In the genomic region with DNA sequence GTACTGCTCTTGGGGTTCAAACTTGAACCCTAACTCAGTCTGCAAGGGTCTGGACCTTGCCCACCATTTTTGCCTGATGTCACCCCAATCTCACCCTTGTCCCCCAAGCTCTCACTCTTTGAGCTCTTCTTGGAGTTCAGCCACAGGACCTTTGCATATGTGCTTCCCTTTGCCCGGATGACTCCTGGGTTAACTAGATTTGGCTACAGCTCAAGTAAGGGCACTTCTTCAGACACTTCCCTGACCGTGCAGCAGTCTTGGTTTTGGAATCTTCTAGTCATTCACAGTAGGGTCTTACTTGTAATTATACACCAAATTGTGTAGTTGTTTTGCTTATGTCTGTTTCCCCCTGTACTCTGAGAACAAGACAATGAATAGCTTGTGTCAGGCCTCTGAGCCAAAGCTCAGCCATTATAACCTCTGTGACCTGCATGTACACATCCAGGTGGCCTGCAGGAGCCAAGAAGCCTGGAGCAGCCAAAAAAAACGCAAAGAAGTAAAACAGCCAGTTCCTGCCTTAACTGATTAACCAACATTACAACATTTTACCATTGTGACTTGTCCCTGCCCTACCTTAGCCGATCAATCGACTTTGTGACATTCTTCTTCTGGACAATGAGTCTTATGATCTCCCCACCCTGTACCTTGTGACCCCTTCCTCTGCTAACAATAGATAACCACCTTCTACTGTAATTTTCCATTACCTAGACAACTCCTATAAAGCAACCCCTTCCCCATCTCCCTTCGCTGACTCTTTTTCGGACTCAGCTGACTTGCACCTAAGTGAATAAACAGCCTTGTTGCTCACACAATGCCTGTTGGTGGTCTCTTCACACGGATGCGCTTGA, we compare ENCODE assay signal across 1 cellular context.
A peak's percentile ranks its signal among the peaks of the same experiment; 100 is the strongest.
TF ChIP-seq lines count a peak whose summit lies in the region.

No MANE protein-coding gene starts in this region.

TF ChIP-seq in HepG2, 621 proteins besides CTCF, POLR2A, EP300 and RAD21 (continued from another document and continues in another):
- TF ChIP-seq HNF4G (IDR thresholded peaks at IDR 0.05; ENCODE audit: borderline replicate concordance, low read depth, low read length), result peak; percentile 14; the same call in 1 of the 2 replicates
- no peak for TF ChIP-seq HNF4G (CRISPR knock-in tag; IDR thresholded peaks at IDR 0.05; ENCODE audit: borderline replicate concordance, low read depth)
- TF ChIP-seq MLLT10 (CRISPR knock-in tag; IDR thresholded peaks at IDR 0.05), result no peak
- no peak for TF ChIP-seq MTA1 (CRISPR knock-in tag; IDR thresholded peaks at IDR 0.05; ENCODE audit: borderline replicate concordance)
- TF ChIP-seq TBX2 (CRISPR knock-in tag; IDR thresholded peaks at IDR 0.05; ENCODE audit: borderline replicate concordance), result no peak
- TF ChIP-seq, protein P1, sequence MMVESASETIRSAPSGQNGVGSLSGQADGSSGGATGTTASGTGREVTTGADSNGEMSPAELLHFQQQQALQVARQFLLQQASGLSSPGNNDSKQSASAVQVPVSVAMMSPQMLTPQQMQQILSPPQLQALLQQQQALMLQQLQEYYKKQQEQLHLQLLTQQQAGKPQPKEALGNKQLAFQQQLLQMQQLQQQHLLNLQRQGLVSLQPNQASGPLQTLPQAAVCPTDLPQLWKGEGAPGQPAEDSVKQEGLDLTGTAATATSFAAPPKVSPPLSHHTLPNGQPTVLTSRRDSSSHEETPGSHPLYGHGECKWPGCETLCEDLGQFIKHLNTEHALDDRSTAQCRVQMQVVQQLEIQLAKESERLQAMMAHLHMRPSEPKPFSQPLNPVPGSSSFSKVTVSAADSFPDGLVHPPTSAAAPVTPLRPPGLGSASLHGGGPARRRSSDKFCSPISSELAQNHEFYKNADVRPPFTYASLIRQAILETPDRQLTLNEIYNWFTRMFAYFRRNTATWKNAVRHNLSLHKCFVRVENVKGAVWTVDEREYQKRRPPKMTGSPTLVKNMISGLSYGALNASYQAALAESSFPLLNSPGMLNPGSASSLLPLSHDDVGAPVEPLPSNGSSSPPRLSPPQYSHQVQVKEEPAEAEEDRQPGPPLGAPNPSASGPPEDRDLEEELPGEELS (CRISPR knock-in tag; IDR thresholded peaks at IDR 0.05), result no peak; the same call in none of the 2 replicates
- TF ChIP-seq ZNF496 (CRISPR knock-in tag; IDR thresholded peaks at IDR 0.05; ENCODE audit: insufficient replicate concordance), result no peak
- TF ChIP-seq ASH2L (IDR thresholded peaks at IDR 0.05; ENCODE audit: insufficient read length, low read depth, low read length), result no peak
- TF ChIP-seq ZNF644 (CRISPR knock-in tag; IDR thresholded peaks at IDR 0.05; ENCODE audit: low read depth), result no peak; the same call in 1 of the 2 replicates
- TF ChIP-seq ZNF260 (CRISPR knock-in tag; IDR thresholded peaks at IDR 0.05; ENCODE audit: borderline replicate concordance, low read depth), result no peak
- TF ChIP-seq ZNF274 (CRISPR knock-in tag; IDR thresholded peaks at IDR 0.05), result no peak
- TF ChIP-seq ZNF652 (CRISPR knock-in tag; IDR thresholded peaks at IDR 0.05; ENCODE audit: borderline replicate concordance, low read depth), result no peak
- TF ChIP-seq, protein P2, sequence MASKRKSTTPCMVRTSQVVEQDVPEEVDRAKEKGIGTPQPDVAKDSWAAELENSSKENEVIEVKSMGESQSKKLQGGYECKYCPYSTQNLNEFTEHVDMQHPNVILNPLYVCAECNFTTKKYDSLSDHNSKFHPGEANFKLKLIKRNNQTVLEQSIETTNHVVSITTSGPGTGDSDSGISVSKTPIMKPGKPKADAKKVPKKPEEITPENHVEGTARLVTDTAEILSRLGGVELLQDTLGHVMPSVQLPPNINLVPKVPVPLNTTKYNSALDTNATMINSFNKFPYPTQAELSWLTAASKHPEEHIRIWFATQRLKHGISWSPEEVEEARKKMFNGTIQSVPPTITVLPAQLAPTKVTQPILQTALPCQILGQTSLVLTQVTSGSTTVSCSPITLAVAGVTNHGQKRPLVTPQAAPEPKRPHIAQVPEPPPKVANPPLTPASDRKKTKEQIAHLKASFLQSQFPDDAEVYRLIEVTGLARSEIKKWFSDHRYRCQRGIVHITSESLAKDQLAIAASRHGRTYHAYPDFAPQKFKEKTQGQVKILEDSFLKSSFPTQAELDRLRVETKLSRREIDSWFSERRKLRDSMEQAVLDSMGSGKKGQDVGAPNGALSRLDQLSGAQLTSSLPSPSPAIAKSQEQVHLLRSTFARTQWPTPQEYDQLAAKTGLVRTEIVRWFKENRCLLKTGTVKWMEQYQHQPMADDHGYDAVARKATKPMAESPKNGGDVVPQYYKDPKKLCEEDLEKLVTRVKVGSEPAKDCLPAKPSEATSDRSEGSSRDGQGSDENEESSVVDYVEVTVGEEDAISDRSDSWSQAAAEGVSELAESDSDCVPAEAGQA (IDR thresholded peaks at IDR 0.05; ENCODE audit: low read depth), result no peak
- TF ChIP-seq, protein P2 (CRISPR knock-in tag; IDR thresholded peaks at IDR 0.05; ENCODE audit: borderline replicate concordance), result no peak
- TF ChIP-seq, protein P3, sequence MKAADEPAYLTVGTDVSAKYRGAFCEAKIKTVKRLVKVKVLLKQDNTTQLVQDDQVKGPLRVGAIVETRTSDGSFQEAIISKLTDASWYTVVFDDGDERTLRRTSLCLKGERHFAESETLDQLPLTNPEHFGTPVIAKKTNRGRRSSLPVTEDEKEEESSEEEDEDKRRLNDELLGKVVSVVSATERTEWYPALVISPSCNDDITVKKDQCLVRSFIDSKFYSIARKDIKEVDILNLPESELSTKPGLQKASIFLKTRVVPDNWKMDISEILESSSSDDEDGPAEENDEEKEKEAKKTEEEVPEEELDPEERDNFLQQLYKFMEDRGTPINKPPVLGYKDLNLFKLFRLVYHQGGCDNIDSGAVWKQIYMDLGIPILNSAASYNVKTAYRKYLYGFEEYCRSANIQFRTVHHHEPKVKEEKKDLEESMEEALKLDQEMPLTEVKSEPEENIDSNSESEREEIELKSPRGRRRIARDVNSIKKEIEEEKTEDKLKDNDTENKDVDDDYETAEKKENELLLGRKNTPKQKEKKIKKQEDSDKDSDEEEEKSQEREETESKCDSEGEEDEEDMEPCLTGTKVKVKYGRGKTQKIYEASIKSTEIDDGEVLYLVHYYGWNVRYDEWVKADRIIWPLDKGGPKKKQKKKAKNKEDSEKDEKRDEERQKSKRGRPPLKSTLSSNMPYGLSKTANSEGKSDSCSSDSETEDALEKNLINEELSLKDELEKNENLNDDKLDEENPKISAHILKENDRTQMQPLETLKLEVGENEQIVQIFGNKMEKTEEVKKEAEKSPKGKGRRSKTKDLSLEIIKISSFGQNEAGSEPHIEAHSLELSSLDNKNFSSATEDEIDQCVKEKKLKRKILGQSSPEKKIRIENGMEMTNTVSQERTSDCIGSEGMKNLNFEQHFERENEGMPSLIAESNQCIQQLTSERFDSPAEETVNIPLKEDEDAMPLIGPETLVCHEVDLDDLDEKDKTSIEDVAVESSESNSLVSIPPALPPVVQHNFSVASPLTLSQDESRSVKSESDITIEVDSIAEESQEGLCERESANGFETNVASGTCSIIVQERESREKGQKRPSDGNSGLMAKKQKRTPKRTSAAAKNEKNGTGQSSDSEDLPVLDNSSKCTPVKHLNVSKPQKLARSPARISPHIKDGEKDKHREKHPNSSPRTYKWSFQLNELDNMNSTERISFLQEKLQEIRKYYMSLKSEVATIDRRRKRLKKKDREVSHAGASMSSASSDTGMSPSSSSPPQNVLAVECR (CRISPR knock-in tag; IDR thresholded peaks at IDR 0.05; ENCODE audit: borderline replicate concordance), result no peak
- no peak for TF ChIP-seq ZNF224 (CRISPR knock-in tag; IDR thresholded peaks at IDR 0.05)
- TF ChIP-seq, protein P4, sequence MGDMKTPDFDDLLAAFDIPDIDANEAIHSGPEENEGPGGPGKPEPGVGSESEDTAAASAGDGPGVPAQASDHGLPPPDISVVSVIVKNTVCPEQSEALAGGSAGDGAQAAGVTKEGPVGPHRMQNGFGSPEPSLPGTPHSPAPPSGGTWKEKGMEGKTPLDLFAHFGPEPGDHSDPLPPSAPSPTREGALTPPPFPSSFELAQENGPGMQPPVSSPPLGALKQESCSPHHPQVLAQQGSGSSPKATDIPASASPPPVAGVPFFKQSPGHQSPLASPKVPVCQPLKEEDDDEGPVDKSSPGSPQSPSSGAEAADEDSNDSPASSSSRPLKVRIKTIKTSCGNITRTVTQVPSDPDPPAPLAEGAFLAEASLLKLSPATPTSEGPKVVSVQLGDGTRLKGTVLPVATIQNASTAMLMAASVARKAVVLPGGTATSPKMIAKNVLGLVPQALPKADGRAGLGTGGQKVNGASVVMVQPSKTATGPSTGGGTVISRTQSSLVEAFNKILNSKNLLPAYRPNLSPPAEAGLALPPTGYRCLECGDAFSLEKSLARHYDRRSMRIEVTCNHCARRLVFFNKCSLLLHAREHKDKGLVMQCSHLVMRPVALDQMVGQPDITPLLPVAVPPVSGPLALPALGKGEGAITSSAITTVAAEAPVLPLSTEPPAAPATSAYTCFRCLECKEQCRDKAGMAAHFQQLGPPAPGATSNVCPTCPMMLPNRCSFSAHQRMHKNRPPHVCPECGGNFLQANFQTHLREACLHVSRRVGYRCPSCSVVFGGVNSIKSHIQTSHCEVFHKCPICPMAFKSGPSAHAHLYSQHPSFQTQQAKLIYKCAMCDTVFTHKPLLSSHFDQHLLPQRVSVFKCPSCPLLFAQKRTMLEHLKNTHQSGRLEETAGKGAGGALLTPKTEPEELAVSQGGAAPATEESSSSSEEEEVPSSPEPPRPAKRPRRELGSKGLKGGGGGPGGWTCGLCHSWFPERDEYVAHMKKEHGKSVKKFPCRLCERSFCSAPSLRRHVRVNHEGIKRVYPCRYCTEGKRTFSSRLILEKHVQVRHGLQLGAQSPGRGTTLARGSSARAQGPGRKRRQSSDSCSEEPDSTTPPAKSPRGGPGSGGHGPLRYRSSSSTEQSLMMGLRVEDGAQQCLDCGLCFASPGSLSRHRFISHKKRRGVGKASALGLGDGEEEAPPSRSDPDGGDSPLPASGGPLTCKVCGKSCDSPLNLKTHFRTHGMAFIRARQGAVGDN (CRISPR knock-in tag; IDR thresholded peaks at IDR 0.05), result no peak
- no peak for TF ChIP-seq TOPORS (CRISPR knock-in tag; IDR thresholded peaks at IDR 0.05)
- TF ChIP-seq ZBTB7B (CRISPR knock-in tag; IDR thresholded peaks at IDR 0.05), result no peak
- TF ChIP-seq ZNF614 (CRISPR knock-in tag; IDR thresholded peaks at IDR 0.05; ENCODE audit: borderline replicate concordance), result 0 out of 2 replicates have a peak, but pooled peaks have one; percentile 71
- no peak for TF ChIP-seq TOE1 (CRISPR knock-in tag; IDR thresholded peaks at IDR 0.05)
- no peak for TF ChIP-seq ZFP36L1 (CRISPR knock-in tag; IDR thresholded peaks at IDR 0.05)
- TF ChIP-seq SOX13 (IDR thresholded peaks at IDR 0.05), result peak; percentile 96
- peak in 1 of 2 experiments; percentile 99; a peak in 2 of 4 replicates for TF ChIP-seq SOX13 (CRISPR knock-in tag; conservative IDR thresholded peaks at IDR 0.05 in 1 of 2, IDR thresholded peaks at IDR 0.05 in 1 of 2)
- TF ChIP-seq ZNF121 (CRISPR knock-in tag; IDR thresholded peaks at IDR 0.05), result no peak
- no peak for TF ChIP-seq FOSL2 (CRISPR knock-in tag; IDR thresholded peaks at IDR 0.05)
- TF ChIP-seq, protein P5, sequence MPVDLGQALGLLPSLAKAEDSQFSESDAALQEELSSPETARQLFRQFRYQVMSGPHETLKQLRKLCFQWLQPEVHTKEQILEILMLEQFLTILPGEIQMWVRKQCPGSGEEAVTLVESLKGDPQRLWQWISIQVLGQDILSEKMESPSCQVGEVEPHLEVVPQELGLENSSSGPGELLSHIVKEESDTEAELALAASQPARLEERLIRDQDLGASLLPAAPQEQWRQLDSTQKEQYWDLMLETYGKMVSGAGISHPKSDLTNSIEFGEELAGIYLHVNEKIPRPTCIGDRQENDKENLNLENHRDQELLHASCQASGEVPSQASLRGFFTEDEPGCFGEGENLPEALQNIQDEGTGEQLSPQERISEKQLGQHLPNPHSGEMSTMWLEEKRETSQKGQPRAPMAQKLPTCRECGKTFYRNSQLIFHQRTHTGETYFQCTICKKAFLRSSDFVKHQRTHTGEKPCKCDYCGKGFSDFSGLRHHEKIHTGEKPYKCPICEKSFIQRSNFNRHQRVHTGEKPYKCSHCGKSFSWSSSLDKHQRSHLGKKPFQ (CRISPR knock-in tag; IDR thresholded peaks at IDR 0.05; ENCODE audit: insufficient replicate concordance), result no peak
- TF ChIP-seq NCOR1 (IDR thresholded peaks at IDR 0.05; ENCODE audit: borderline replicate concordance, low read length), result 0 out of 2 replicates have a peak, but pooled peaks have one; percentile 23
- TF ChIP-seq ZNF563 (CRISPR knock-in tag; IDR thresholded peaks at IDR 0.05), result no peak
- TF ChIP-seq ZNF674 (CRISPR knock-in tag; IDR thresholded peaks at IDR 0.05; ENCODE audit: low read depth), result no peak
- peak; percentile 68; the same call in 1 of the 2 replicates for TF ChIP-seq CHD4 (IDR thresholded peaks at IDR 0.05; ENCODE audit: borderline replicate concordance, low read length)
- TF ChIP-seq TEAD2 (CRISPR knock-in tag; IDR thresholded peaks at IDR 0.05), result no peak
- TF ChIP-seq, protein P6, sequence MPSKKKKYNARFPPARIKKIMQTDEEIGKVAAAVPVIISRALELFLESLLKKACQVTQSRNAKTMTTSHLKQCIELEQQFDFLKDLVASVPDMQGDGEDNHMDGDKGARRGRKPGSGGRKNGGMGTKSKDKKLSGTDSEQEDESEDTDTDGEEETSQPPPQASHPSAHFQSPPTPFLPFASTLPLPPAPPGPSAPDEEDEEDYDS (CRISPR knock-in tag; IDR thresholded peaks at IDR 0.05), result no peak
